Comparison of ENCODE assay signal across 1 cellular context in genomic region chr10:95110823-95111222, GRCh38. TPM values are rescaled to one million over a fixed set of nuclear protein-coding genes. Genes with fewer than 3 reads are reported as not detected.
"Had no signal": no experiment of that assay in that cellular context is flagged by ENCODE, and none has a peak within 500 bp of the region (broad histone marks: within the 10 kb centered on the region; RNA-seq: fewer than 3 reads in every experiment).

No MANE protein-coding gene starts in this region.

RNA-seq across cellular contexts. Expression of gene CYP2C8, which starts 41.5 kb away (rescaled TPM):
- total RNA-seq: G401 had no signal
